1 cellular context compared by ENCODE assay signal in genomic region chr15:101254157-101255065, GRCh38.
TF ChIP-seq lines count a peak whose summit lies in the region.

No MANE protein-coding gene starts in this region.

TF ChIP-seq in GM23338, 12 proteins besides CTCF, POLR2A, EP300 and RAD21 (continued from another document):
- TF ChIP-seq, protein P1, sequence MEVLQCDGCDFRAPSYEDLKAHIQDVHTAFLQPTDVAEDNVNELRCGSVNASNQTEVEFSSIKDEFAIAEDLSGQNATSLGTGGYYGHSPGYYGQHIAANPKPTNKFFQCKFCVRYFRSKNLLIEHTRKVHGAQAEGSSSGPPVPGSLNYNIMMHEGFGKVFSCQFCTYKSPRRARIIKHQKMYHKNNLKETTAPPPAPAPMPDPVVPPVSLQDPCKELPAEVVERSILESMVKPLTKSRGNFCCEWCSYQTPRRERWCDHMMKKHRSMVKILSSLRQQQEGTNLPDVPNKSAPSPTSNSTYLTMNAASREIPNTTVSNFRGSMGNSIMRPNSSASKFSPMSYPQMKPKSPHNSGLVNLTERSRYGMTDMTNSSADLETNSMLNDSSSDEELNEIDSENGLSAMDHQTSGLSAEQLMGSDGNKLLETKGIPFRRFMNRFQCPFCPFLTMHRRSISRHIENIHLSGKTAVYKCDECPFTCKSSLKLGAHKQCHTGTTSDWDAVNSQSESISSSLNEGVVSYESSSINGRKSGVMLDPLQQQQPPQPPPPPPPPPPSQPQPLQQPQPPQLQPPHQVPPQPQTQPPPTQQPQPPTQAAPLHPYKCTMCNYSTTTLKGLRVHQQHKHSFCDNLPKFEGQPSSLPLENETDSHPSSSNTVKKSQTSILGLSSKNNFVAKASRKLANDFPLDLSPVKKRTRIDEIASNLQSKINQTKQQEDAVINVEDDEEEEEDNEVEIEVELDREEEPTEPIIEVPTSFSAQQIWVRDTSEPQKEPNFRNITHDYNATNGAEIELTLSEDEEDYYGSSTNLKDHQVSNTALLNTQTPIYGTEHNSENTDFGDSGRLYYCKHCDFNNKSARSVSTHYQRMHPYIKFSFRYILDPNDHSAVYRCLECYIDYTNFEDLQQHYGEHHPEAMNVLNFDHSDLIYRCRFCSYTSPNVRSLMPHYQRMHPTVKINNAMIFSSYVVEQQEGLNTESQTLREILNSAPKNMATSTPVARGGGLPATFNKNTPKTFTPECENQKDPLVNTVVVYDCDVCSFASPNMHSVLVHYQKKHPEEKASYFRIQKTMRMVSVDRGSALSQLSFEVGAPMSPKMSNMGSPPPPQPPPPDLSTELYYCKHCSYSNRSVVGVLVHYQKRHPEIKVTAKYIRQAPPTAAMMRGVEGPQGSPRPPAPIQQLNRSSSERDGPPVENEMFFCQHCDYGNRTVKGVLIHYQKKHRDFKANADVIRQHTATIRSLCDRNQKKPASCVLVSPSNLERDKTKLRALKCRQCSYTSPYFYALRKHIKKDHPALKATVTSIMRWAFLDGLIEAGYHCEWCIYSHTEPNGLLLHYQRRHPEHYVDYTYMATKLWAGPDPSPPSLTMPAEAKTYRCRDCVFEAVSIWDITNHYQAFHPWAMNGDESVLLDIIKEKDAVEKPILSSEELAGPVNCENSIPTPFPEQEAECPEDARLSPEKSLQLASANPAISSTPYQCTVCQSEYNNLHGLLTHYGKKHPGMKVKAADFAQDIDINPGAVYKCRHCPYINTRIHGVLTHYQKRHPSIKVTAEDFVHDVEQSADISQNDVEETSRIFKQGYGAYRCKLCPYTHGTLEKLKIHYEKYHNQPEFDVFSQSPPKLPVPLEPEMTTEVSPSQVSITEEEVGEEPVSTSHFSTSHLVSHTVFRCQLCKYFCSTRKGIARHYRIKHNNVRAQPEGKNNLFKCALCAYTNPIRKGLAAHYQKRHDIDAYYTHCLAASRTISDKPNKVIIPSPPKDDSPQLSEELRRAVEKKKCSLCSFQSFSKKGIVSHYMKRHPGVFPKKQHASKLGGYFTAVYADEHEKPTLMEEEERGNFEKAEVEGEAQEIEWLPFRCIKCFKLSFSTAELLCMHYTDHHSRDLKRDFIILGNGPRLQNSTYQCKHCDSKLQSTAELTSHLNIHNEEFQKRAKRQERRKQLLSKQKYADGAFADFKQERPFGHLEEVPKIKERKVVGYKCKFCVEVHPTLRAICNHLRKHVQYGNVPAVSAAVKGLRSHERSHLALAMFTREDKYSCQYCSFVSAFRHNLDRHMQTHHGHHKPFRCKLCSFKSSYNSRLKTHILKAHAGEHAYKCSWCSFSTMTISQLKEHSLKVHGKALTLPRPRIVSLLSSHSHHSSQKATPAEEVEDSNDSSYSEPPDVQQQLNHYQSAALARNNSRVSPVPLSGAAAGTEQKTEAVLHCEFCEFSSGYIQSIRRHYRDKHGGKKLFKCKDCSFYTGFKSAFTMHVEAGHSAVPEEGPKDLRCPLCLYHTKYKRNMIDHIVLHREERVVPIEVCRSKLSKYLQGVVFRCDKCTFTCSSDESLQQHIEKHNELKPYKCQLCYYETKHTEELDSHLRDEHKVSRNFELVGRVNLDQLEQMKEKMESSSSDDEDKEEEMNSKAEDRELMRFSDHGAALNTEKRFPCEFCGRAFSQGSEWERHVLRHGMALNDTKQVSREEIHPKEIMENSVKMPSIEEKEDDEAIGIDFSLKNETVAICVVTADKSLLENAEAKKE (CRISPR knock-in tag; IDR thresholded peaks at IDR 0.05), result no peak
- TF ChIP-seq NANOG (IDR thresholded peaks at IDR 0.05; ENCODE audit: borderline replicate concordance) (no peak), ZNF114 (CRISPR knock-in tag; IDR thresholded peaks at IDR 0.05) (no peak), ZNF331 (CRISPR knock-in tag; IDR thresholded peaks at IDR 0.05; ENCODE audit: low read depth) (no peak), STAT1 (IDR thresholded peaks at IDR 0.05; ENCODE audit: unreplicated experiment) (no peak), JUNB (IDR thresholded peaks at IDR 0.05; ENCODE audit: unreplicated experiment) (no peak), ETS1 (IDR thresholded peaks at IDR 0.05) (no peak), POLR2AphosphoS5 (IDR thresholded peaks at IDR 0.05; ENCODE audit: low read depth) (no peak), CREB1 (CRISPR knock-in tag; IDR thresholded peaks at IDR 0.05; ENCODE audit: low read depth) (no peak), EZH2 (IDR thresholded peaks at IDR 0.05; ENCODE audit: low read depth, unreplicated experiment) (no peak)
- TF ChIP-seq, protein P2, sequence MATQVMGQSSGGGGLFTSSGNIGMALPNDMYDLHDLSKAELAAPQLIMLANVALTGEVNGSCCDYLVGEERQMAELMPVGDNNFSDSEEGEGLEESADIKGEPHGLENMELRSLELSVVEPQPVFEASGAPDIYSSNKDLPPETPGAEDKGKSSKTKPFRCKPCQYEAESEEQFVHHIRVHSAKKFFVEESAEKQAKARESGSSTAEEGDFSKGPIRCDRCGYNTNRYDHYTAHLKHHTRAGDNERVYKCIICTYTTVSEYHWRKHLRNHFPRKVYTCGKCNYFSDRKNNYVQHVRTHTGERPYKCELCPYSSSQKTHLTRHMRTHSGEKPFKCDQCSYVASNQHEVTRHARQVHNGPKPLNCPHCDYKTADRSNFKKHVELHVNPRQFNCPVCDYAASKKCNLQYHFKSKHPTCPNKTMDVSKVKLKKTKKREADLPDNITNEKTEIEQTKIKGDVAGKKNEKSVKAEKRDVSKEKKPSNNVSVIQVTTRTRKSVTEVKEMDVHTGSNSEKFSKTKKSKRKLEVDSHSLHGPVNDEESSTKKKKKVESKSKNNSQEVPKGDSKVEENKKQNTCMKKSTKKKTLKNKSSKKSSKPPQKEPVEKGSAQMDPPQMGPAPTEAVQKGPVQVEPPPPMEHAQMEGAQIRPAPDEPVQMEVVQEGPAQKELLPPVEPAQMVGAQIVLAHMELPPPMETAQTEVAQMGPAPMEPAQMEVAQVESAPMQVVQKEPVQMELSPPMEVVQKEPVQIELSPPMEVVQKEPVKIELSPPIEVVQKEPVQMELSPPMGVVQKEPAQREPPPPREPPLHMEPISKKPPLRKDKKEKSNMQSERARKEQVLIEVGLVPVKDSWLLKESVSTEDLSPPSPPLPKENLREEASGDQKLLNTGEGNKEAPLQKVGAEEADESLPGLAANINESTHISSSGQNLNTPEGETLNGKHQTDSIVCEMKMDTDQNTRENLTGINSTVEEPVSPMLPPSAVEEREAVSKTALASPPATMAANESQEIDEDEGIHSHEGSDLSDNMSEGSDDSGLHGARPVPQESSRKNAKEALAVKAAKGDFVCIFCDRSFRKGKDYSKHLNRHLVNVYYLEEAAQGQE (IDR thresholded peaks at IDR 0.05; ENCODE audit: unreplicated experiment), result no peak
